1 cellular context compared by ENCODE assay signal in the genomic region with DNA sequence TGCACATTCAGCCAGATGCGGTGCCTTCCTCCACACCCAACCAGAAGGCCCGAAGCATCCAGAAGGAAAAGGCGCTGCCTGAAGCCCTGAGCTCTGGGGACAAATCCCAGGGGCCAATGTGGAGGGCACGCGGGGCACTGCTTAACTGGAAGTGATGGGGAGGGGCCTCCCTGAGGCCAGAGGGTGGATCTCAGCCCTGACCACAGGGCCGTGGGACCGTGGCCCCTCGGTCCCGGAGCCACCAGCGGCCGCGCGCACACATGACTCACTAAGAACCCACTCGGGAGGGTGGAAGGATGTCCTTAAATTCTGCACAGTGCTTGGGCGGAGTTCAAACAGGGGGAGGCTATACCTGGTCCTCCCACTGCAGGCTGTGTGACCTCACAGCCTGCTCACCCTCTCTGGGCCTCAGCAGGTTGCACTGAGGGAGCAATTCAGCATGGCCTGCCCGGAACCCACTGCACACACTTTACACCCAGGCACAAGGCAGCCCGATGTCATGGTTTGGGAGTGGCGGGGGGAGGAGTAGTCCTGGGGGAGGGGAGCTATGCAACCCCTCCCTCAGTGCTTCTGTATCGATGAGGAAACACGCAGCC.
TF ChIP-seq lines count a peak whose summit lies in the region.

No MANE protein-coding gene starts in this region.

TF ChIP-seq in endothelial cell of umbilical vein, 7 proteins besides CTCF, POLR2A, EP300 and RAD21 (continued from another document):
- TF ChIP-seq, protein P1, sequence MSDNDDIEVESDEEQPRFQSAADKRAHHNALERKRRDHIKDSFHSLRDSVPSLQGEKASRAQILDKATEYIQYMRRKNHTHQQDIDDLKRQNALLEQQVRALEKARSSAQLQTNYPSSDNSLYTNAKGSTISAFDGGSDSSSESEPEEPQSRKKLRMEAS (IDR thresholded peaks at IDR 0.05; ENCODE audit: insufficient read depth, insufficient read length) = no peak
- TF ChIP-seq POLR2AphosphoS5 (IDR thresholded peaks at IDR 0.05; ENCODE audit: insufficient read depth, low read depth, low read length) (no peak), EZH2 (IDR thresholded peaks at IDR 0.05; ENCODE audit: borderline replicate concordance, low read depth, low read length, severe bottlenecking) (no peak)
